ENCODE assay signal across 1 cellular context in genomic region chr6:104629826-104630225, GRCh38.
TF ChIP-seq lines count a peak whose summit lies in the region.

No MANE protein-coding gene starts in this region.

TF ChIP-seq in GM23338, 12 proteins besides CTCF, POLR2A, EP300 and RAD21 (continued from another document):
- TF ChIP-seq ZNF462 (CRISPR knock-in tag; IDR thresholded peaks at IDR 0.05) (no peak), EZH2phosphoT487 (IDR thresholded peaks at IDR 0.05; ENCODE audit: unreplicated experiment) (no peak), ZNF114 (CRISPR knock-in tag; IDR thresholded peaks at IDR 0.05) (no peak), STAT1 (IDR thresholded peaks at IDR 0.05; ENCODE audit: unreplicated experiment) (no peak), REST (IDR thresholded peaks at IDR 0.05; ENCODE audit: unreplicated experiment) (no peak)
